In genomic region chr10:84525120-84525806, GRCh38 we compare ENCODE assay signal across 1 cellular context.
TF ChIP-seq lines count a peak whose summit lies in the region.

No MANE protein-coding gene starts in this region.

TF ChIP-seq in K562, 482 proteins besides CTCF, POLR2A, EP300 and RAD21 (continued from another document):
- TF ChIP-seq, protein P1, sequence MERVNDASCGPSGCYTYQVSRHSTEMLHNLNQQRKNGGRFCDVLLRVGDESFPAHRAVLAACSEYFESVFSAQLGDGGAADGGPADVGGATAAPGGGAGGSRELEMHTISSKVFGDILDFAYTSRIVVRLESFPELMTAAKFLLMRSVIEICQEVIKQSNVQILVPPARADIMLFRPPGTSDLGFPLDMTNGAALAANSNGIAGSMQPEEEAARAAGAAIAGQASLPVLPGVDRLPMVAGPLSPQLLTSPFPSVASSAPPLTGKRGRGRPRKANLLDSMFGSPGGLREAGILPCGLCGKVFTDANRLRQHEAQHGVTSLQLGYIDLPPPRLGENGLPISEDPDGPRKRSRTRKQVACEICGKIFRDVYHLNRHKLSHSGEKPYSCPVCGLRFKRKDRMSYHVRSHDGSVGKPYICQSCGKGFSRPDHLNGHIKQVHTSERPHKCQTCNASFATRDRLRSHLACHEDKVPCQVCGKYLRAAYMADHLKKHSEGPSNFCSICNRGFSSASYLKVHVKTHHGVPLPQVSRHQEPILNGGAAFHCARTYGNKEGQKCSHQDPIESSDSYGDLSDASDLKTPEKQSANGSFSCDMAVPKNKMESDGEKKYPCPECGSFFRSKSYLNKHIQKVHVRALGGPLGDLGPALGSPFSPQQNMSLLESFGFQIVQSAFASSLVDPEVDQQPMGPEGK (CRISPR knock-in tag; IDR thresholded peaks at IDR 0.05; ENCODE audit: borderline replicate concordance) = peak; percentile 86; the same call in 1 of the 2 replicates
- TF ChIP-seq, protein P2, sequence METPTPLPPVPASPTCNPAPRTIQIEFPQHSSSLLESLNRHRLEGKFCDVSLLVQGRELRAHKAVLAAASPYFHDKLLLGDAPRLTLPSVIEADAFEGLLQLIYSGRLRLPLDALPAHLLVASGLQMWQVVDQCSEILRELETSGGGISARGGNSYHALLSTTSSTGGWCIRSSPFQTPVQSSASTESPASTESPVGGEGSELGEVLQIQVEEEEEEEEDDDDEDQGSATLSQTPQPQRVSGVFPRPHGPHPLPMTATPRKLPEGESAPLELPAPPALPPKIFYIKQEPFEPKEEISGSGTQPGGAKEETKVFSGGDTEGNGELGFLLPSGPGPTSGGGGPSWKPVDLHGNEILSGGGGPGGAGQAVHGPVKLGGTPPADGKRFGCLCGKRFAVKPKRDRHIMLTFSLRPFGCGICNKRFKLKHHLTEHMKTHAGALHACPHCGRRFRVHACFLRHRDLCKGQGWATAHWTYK (CRISPR knock-in tag; IDR thresholded peaks at IDR 0.05) = peak; percentile 98
- TF ChIP-seq FOXJ3 (CRISPR knock-in tag; IDR thresholded peaks at IDR 0.05) = no peak
- TF ChIP-seq MYBL2 (IDR thresholded peaks at IDR 0.05; ENCODE audit: low read depth) = no peak
- TF ChIP-seq MYBL2 (CRISPR knock-in tag; IDR thresholded peaks at IDR 0.05; ENCODE audit: borderline replicate concordance) = no peak
- TF ChIP-seq, protein P3, sequence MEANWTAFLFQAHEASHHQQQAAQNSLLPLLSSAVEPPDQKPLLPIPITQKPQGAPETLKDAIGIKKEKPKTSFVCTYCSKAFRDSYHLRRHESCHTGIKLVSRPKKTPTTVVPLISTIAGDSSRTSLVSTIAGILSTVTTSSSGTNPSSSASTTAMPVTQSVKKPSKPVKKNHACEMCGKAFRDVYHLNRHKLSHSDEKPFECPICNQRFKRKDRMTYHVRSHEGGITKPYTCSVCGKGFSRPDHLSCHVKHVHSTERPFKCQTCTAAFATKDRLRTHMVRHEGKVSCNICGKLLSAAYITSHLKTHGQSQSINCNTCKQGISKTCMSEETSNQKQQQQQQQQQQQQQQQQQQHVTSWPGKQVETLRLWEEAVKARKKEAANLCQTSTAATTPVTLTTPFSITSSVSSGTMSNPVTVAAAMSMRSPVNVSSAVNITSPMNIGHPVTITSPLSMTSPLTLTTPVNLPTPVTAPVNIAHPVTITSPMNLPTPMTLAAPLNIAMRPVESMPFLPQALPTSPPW (CRISPR knock-in tag; IDR thresholded peaks at IDR 0.05) = peak; percentile 98
- peak; percentile 92 for TF ChIP-seq BHLHE40 (IDR thresholded peaks at IDR 0.05; ENCODE audit: low read length)
- no peak for TF ChIP-seq POLR3G (IDR thresholded peaks at IDR 0.05; ENCODE audit: extremely low read depth, insufficient read length, insufficient replicate concordance)
- TF ChIP-seq ELF4 (CRISPR knock-in tag; IDR thresholded peaks at IDR 0.05) = peak; percentile 99
- no peak for TF ChIP-seq U2AF2 (optimal IDR thresholded peaks at IDR 0.05; ENCODE audit: low read depth, low read length)
- peak; percentile 77; the same call in 1 of the 2 replicates for TF ChIP-seq ZBTB12 (CRISPR knock-in tag; IDR thresholded peaks at IDR 0.05)
- TF ChIP-seq, protein P4, sequence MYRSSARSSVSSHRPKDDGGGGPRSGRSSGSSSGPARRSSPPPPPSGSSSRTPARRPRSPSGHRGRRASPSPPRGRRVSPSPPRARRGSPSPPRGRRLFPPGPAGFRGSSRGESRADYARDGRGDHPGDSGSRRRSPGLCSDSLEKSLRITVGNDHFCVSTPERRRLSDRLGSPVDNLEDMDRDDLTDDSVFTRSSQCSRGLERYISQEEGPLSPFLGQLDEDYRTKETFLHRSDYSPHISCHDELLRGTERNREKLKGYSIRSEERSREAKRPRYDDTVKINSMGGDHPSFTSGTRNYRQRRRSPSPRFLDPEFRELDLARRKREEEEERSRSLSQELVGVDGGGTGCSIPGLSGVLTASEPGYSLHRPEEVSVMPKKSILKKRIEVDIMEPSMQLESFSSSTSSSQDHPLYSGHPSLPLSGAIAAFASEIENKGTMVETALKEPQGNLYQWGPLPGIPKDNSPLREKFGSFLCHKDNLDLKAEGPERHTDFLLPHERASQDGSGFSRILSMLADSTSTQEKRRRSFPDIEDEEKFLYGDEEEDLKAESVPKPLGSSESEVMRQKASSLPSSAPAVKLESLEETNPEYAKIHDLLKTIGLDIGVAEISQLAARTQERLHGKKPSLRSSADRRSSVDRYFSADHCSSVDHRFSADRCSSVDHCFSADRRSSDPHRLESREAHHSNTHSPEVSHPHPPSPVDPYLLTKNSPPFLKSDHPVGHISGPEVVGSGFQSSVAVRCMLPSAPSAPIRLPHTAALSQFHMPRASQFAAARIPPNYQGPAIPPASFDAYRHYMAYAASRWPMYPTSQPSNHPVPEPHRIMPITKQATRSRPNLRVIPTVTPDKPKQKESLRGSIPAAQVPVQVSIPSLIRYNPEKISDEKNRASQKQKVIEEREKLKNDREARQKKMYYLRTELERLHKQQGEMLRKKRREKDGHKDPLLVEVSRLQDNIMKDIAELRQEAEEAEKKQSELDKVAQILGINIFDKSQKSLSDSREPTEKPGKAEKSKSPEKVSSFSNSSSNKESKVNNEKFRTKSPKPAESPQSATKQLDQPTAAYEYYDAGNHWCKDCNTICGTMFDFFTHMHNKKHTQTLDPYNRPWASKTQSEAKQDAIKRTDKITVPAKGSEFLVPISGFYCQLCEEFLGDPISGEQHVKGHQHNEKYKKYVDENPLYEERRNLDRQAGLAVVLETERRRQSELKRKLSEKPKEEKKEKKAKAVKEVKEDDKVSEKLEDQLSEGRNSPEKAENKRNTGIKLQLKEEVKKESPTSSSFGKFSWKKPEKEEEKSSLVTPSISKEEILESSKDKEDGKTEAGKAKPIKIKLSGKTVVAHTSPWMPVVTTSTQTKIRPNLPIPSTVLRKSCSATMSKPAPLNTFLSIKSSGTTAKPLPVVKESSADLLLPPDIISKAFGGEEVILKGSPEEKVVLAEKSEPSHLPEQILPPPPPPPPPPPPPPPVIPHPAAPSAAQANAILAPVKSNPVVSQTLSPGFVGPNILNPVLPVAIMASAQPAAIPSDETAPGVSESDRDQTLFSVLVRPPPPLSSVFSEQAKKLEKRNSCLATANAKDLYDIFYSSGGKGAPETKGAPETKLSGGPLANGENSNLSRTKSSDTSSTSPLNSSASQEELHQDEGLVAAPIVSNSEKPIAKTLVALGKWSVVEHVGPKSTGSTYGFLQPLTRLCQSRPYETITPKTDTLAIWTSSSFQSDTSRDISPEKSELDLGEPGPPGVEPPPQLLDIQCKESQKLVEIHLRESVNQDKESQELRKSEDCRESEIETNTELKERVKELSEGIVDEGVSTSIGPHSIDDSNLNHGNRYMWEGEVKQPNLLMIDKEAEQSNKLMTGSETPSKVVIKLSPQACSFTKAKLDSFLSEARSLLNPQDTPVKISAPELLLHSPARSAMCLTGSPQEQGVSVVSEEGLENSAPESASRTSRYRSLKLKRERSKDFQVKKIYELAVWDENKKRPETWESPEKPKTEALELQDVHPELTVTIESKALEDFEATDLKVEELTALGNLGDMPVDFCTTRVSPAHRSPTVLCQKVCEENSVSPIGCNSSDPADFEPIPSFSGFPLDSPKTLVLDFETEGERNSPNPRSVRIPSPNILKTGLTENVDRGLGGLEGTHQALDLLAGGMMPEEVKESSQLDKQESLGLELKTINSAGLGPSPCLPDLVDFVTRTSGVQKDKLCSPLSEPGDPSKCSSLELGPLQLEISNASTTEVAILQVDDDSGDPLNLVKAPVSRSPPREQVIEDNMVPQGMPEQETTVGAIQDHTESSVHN (IDR thresholded peaks at IDR 0.05; ENCODE audit: borderline replicate concordance in 1 of 2, low read depth in 1 of 2) = no peak
- no peak for TF ChIP-seq EZH2 (IDR thresholded peaks at IDR 0.05; ENCODE audit: borderline replicate concordance, low read depth, low read length)
- peak; percentile 87 for TF ChIP-seq ZNF444 (CRISPR knock-in tag; IDR thresholded peaks at IDR 0.05)
- TF ChIP-seq ZNF445 (CRISPR knock-in tag; IDR thresholded peaks at IDR 0.05; ENCODE audit: low read depth) = peak; percentile 86
- TF ChIP-seq TBP (optimal IDR thresholded peaks at IDR 0.05; ENCODE audit: low read depth, low read length) = no peak
- TF ChIP-seq ZNF696 (CRISPR knock-in tag; conservative IDR thresholded peaks at IDR 0.05) = no peak
- no peak for TF ChIP-seq ZNF121 (CRISPR knock-in tag; conservative IDR thresholded peaks at IDR 0.05)
- peak; percentile 57; the same call in 1 of the 2 replicates for TF ChIP-seq HES1 (IDR thresholded peaks at IDR 0.05; ENCODE audit: low read depth)
- peak; percentile 91 for TF ChIP-seq CCNT2 (IDR thresholded peaks at IDR 0.05; ENCODE audit: borderline replicate concordance, extremely low read depth, insufficient read length, low read depth, low read length)
TF ChIP-seq in K562: peak in this region for 180.
